In genomic region chr4:150962245-150962644, GRCh38 we compare ENCODE assay signal across 13 cellular contexts. TPM values are rescaled to one million over a fixed set of nuclear protein-coding genes. Genes with fewer than 3 reads are reported as not detected.
DNase-seq lines count a peak whose midpoint lies in the region; ATAC-seq and FAIRE-seq lines count a peak whose summit lies in the region.
"Had no signal": no experiment of that assay in that cellular context is flagged by ENCODE, and none has a peak within 500 bp of the region (broad histone marks: within the 10 kb centered on the region; RNA-seq: fewer than 3 reads in every experiment).

No MANE protein-coding gene starts in this region.

- H3K36me3 ChIP-seq in CD8-positive, alpha-beta memory T cell (ENCODE audit: insufficient read depth, low read length), result peaks cover 7% of the 10 kb centered on the region

- POLR2A ChIA-PET in CD8-positive, alpha-beta memory T cell (lab: Charles Lee), result no interaction called here

- H3K9me3 ChIP-seq in CD8-positive, alpha-beta memory T cell (ENCODE audit: low read length), result no peaks in the 10 kb centered on the region

- CTCF ChIA-PET in CD8-positive, alpha-beta memory T cell (lab: Charles Lee), result interaction anchor here (1.8 kb wide), 1 partner anchor 19 kb away, joined by 6 read pairs; no protein-coding TSS in a partner anchor

- H3K27ac ChIP-seq in CD8-positive, alpha-beta memory T cell (ENCODE audit: low read depth, low read length), result no peak overlapping the region

- peaks cover 5 to 20% (median 12%) of the 10 kb centered on the region in 5 donors for H3K9me3 Mint-ChIP-seq in CD8-positive, alpha-beta memory T cell

- H3K4me3 Mint-ChIP-seq in CD8-positive, alpha-beta memory T cell, result no peak overlapping the region
- H3K4me3 Mint-ChIP-seq: T-helper 1 cell treated with Interleukin-12 subunit alpha and Interleukin-12 subunit beta and Interleukin-4 antibody, amounts not matched to agents 30 μg/mL and 1 μg/mL, for 36 hours had no signal

- ATAC-seq in GM18909 (IDR thresholded peaks at IDR 0.05; ENCODE audit: poor library complexity, unreplicated experiment) (peak; percentile 66), HG03460 (IDR thresholded peaks at IDR 0.05; ENCODE audit: unreplicated experiment) (peak; percentile 73), esophagus mucosa (peak; percentile 81), GM19328 (IDR thresholded peaks at IDR 0.05; ENCODE audit: unreplicated experiment) (no peak), HG02981 (IDR thresholded peaks at IDR 0.05; ENCODE audit: unreplicated experiment) (no peak)

- H3K4me1 ChIP-seq in CD8-positive, alpha-beta memory T cell (ENCODE audit: insufficient read depth, low read length), result no peaks in the 10 kb centered on the region

- no peaks in the 10 kb centered on the region for H3K27me3 ChIP-seq in CD8-positive, alpha-beta memory T cell (ENCODE audit: insufficient read depth, low read length, poor library complexity, severe bottlenecking)

- H3K4me3 ChIP-seq in CD8-positive, alpha-beta memory T cell (ENCODE audit: low read length), result no peak overlapping the region

- no peaks in the 10 kb centered on the region for H3K27me3 Mint-ChIP-seq in CD8-positive, alpha-beta memory T cell

- no peak for DNase-seq in CD8-positive, alpha-beta memory T cell
- DNase-seq in urothelium cell line (ENCODE audit: low spot score), result no peak
- no peak for DNase-seq in posterior cingulate gyrus
- DNase-seq: activated naive CD4-positive, alpha-beta T cell treated with Interleukin-2 at 50 U/mL for 16 hours; effector memory CD4-positive, alpha-beta T cell; NCI-H526 treated with DMSO at 0.1 percent for 48 hours had no signal

- no peak for FAIRE-seq in urothelium cell line (lab: Jason Lieb, UNC)
- FAIRE-seq: D721Med had no signal

- H3K36me3 Mint-ChIP-seq in CD8-positive, alpha-beta memory T cell, result peaks cover 9 to 18% (median 12%) of the 10 kb centered on the region in 3 donors

- intact Hi-C loops in posterior cingulate gyrus (cut with DNase I), result no loop called here

- peaks cover 24 to 52% (median 36%) of the 10 kb centered on the region in 3 donors for H3K4me1 Mint-ChIP-seq in CD8-positive, alpha-beta memory T cell

- H3K27ac Mint-ChIP-seq in CD8-positive, alpha-beta memory T cell, result peak overlapping the region in 5 of 8 donors; percentile 28 to 89 (median 53)
- H3K27ac Mint-ChIP-seq: T-helper 1 cell treated with Interleukin-12 subunit alpha and Interleukin-12 subunit beta and Interleukin-4 antibody, amounts not matched to agents 30 μg/mL and 1 μg/mL, for 36 hours had no signal

RNA-seq across cellular contexts. Expression of gene LRBA, which starts 52.8 kb away (rescaled TPM):
- total RNA-seq in CD8-positive, alpha-beta memory T cell, result 10 to 100 TPM; 56.4 to 61.9 TPM
- polyA plus RNA-seq in CD8-positive, alpha-beta memory T cell, result 25.9 TPM
- 41.1 TPM for total RNA-seq in esophagus mucosa

Comparison
In these comparisons a context has a peak if more than half of its experiments do, and no peak if none do; other contexts are left out.
1. ATAC-seq: peak in GM18909 (single experiment), HG03460 (single experiment) and esophagus mucosa (single experiment); none in GM19328 (single experiment) and HG02981 (single experiment).